In genomic region chr2:69386376-69386775, GRCh38 we compare ENCODE assay signal across 8 cellular contexts. TPM values are rescaled to one million over a fixed set of nuclear protein-coding genes. Genes with fewer than 3 reads are reported as not detected.
DNase-seq lines count a peak whose midpoint lies in the region; ATAC-seq and TF ChIP-seq lines count a peak whose summit lies in the region.

No MANE protein-coding gene starts in this region.

- TF ChIP-seq EP300 in transverse colon (IDR thresholded peaks at IDR 0.05; ENCODE audit: low read depth) = no peak

- H3K9me3 ChIP-seq in transverse colon = no peaks in the 10 kb centered on the region

- peaks cover 18% of the 10 kb centered on the region for H3K4me1 Mint-ChIP-seq in activated T-helper 17 cell treated with anti-CD3 and anti-CD28 coated beads, Interleukin-2, amount 50 U/mL, for 72 hours

- H3K36me3 Mint-ChIP-seq in activated T-helper 17 cell treated with anti-CD3 and anti-CD28 coated beads, Interleukin-2, amount 50 U/mL, for 72 hours (ENCODE audit: low read depth) = peaks cover 9% of the 10 kb centered on the region

- 4 to 10% methylated on average over 2 to 6 of the region's 6 CpGs for WGBS in transverse colon (ENCODE audit: low coverage in 1 of 2), 2 donors

- H3K4me3 ChIP-seq in GM12864 (ENCODE audit: low read depth, low read length) (peak overlapping the region; percentile 66), transverse colon (peak overlapping the region; percentile 73 to 93 (median 90))

- H3K27me3 Mint-ChIP-seq in activated T-helper 17 cell treated with anti-CD3 and anti-CD28 coated beads, Interleukin-2, amount 50 U/mL, for 72 hours = no peaks in the 10 kb centered on the region

- TF ChIP-seq POLR2A in transverse colon (IDR thresholded peaks at IDR 0.05) = no peak

- H3K27ac ChIP-seq in transverse colon = peak overlapping the region; percentile 90 to 96 (median 92)

- H3K36me3 ChIP-seq in transverse colon = no peaks in the 10 kb centered on the region

- H3K27me3 ChIP-seq in transverse colon = no peaks in the 10 kb centered on the region

- DNase-seq in GM12864 (ENCODE audit: low read depth) (no peak), kidney tubule cell (ENCODE audit: low spot score) (peak; percentile 17), transverse colon (no peak), AG08396 (ENCODE audit: low spot score) (no peak), pons (ENCODE audit: low spot score) (no peak)
- no peak for DNase-seq in central memory CD4-positive, alpha-beta T cell

- ATAC-seq in HG02938 (IDR thresholded peaks at IDR 0.05; ENCODE audit: unreplicated experiment) = peak; percentile 20
- no peak for ATAC-seq in activated T-helper 17 cell treated with anti-CD3 and anti-CD28 coated beads, Interleukin-2, amount 50 U/mL, for 72 hours (replicated peaks)

- intact Hi-C loops in transverse colon (cut with DNase I; ENCODE audit: low total_unique reads) = loop anchor here (2.0 kb wide), 1 partner anchor 50 kb away; the partner anchor contains the start of gene NFU1

- in situ Hi-C loops in transverse colon (cut with MboI; ENCODE audit: low pct_ligation_motif_present in 1 of 4, low pct_unique_long_range_greater_than_20kb in 1 of 4, low sequenced_read_pairs in 3 of 4) = no loop called here

- no peaks in the 10 kb centered on the region for H3K9me3 Mint-ChIP-seq in activated T-helper 17 cell treated with anti-CD3 and anti-CD28 coated beads, Interleukin-2, amount 50 U/mL, for 72 hours

- H3K27ac Mint-ChIP-seq in activated T-helper 17 cell treated with anti-CD3 and anti-CD28 coated beads, Interleukin-2, amount 50 U/mL, for 72 hours = peak overlapping the region; percentile 86

- peak overlapping the region; percentile 87 for H3K4me3 Mint-ChIP-seq in activated T-helper 17 cell treated with anti-CD3 and anti-CD28 coated beads, Interleukin-2, amount 50 U/mL, for 72 hours

- peaks cover 12 to 73% (median 44%) of the 10 kb centered on the region in 4 donors for H3K4me1 ChIP-seq in transverse colon

- no peak for TF ChIP-seq CTCF in GM12864 (IDR thresholded peaks at IDR 0.05; ENCODE audit: low read depth, low read length, missing control alignments)
- TF ChIP-seq CTCF in transverse colon (IDR thresholded peaks at IDR 0.05) = no peak

RNA-seq across cellular contexts. Expression of gene GFPT1, which starts 0.7 kb away (rescaled TPM):
- total RNA-seq in activated T-helper 17 cell treated with anti-CD3 and anti-CD28 coated beads, Interleukin-2, amount 50 U/mL, for 72 hours = 10 to 100 TPM; 32.7 to 43.8 TPM
- total RNA-seq in transverse colon = 100 to 1,000 TPM in 1 of 4 donors, 10 to 100 TPM in 3; 28.4 to 108 (median 46.9) TPM

RNA-seq across cellular contexts. Expression of gene NFU1, which starts 50.9 kb away (rescaled TPM):
- 10 to 100 TPM; 15.4 to 32.3 TPM for total RNA-seq in activated T-helper 17 cell treated with anti-CD3 and anti-CD28 coated beads, Interleukin-2, amount 50 U/mL, for 72 hours
- 10 to 100 TPM in 3 of 4 donors, 1 to 10 TPM in 1; 6.7 to 84.8 (median 45.0) TPM for total RNA-seq in transverse colon
